9 cellular contexts compared by ENCODE assay signal in the genomic region with DNA sequence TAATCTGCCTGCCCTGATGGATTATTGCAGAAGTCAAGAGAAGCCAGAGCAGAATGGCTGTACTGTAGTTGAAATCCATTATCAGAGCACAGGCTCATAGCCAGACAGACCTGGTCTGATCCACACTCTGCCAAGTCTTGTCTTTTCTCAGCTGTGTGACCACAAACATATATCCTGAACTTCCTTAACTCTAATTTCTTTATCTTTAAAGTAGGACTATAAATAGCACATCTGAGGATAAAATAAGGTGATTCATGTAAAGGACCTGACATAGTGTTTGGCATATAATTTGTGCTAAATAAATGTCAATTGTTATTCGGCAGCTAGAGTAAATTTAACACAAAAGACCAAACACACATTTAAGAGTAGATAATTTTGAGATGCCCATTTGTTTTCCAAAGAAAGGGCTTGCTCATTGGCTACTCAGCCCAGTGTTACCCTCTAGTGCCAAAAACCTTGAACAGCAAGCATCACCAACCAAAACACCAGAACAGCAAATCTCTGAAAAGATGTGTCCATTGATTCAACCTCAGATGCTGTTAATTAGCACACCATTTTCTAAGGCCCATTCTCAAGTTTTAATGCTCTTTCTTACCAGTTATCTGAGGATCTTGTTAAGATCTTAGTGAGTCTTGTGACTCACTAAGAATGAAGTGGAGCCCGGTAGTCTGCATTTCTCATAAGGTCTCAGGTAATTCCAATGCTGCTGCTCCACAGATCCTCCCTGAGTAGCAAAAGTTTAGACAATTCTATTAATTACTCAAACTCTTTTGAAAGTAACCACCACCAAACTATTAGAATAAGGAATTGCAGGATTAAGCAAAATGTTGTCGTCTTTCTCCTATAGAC.
DNase-seq lines count a peak whose midpoint lies in the region; ATAC-seq, FAIRE-seq and TF ChIP-seq lines count a peak whose summit lies in the region.
"Had no signal": no experiment of that assay in that cellular context is flagged by ENCODE, and none has a peak within 500 bp of the region (broad histone marks: within the 10 kb centered on the region; RNA-seq: fewer than 3 reads in every experiment).

No MANE protein-coding gene starts in this region.

- no peak for DNase-seq in heart left ventricle
- DNase-seq in Right ventricle myocardium superior, result no peak
- DNase-seq in PC-3, result peak; percentile 50
- DNase-seq in foreskin fibroblast, result peak; percentile 30 to 67
- no peak for DNase-seq in transverse colon
- DNase-seq in HTR-8/SVneo (ENCODE audit: insufficient read length, low spot score), result no peak
- DNase-seq in activated naive CD4-positive, alpha-beta T cell treated with anti-CD3 and anti-CD28 coated beads, Interleukin-2, amount 50 U/mL, for 72 hours (ENCODE audit: low spot score in 2 of 2), result no peak
- no peak for DNase-seq in NCI-H2227 (lab: John Stamatoyannopoulos, UW; ENCODE audit: unreplicated experiment)
- DNase-seq: CD4-positive, CD25-positive, alpha-beta regulatory T cell had no signal

- no peaks in the 10 kb centered on the region for H3K36me3 ChIP-seq in heart left ventricle
- H3K36me3 ChIP-seq in PC-3 (ENCODE audit: low read depth, low read length), result no peaks in the 10 kb centered on the region
- no peaks in the 10 kb centered on the region for H3K36me3 ChIP-seq in transverse colon

- H3K9me3 Mint-ChIP-seq in activated naive CD4-positive, alpha-beta T cell treated with anti-CD3 and anti-CD28 coated beads, Interleukin-2, amount 50 U/mL, for 72 hours, result peaks cover 3 to 7% of the 10 kb centered on the region in 2 donors

- intact Hi-C loops in heart left ventricle (cut with DNase I) (no loop called here), Right ventricle myocardium superior (cut with DNase I) (no loop called here), PC-3 (cut with micrococcal nuclease) (loop anchor here (1.0 to 10.0 kb wide), 5 partner anchors 97 to 580 kb away; no protein-coding TSS in a partner anchor), transverse colon (cut with DNase I; ENCODE audit: low total_unique reads) (no loop called here)

- in situ Hi-C loops in transverse colon (cut with MboI; ENCODE audit: low pct_ligation_motif_present in 1 of 4, low pct_unique_long_range_greater_than_20kb in 1 of 4, low sequenced_read_pairs in 3 of 4), result no loop called here

- H3F3A ChIP-seq in PC-3 (ENCODE audit: low read length, unreplicated experiment), result no peaks in the 10 kb centered on the region

- H3K27ac ChIP-seq in heart left ventricle (no peak overlapping the region), PC-3 (ENCODE audit: low read length) (no peak overlapping the region), transverse colon (no peak overlapping the region)

- H4K20me1 ChIP-seq in PC-3 (ENCODE audit: low read length), result no peaks in the 10 kb centered on the region

- no peak overlapping the region for H2AFZ ChIP-seq in PC-3 (ENCODE audit: low read length)

- no peaks in the 10 kb centered on the region for H3K9me2 ChIP-seq in PC-3 (replicated peaks; ENCODE audit: low read length)

- 66 to 74% (median 70%) methylated on average over 3 of the region's 3 CpGs for WGBS in heart left ventricle, 4 donors
- WGBS in transverse colon (ENCODE audit: low coverage in 1 of 2), 2 donors, result 85 to 89% methylated on average over 2 to 3 of the region's 3 CpGs

- CTCF ChIA-PET in PC-3 (lab: Charles Lee), result no interaction called here

- FAIRE-seq in HTR-8/SVneo (lab: Jason Lieb, UNC), result no peak

- H3K79me2 ChIP-seq in PC-3 (ENCODE audit: low read length), result no peaks in the 10 kb centered on the region

- no peaks in the 10 kb centered on the region for H3K27me3 ChIP-seq in heart left ventricle
- no peaks in the 10 kb centered on the region for H3K27me3 ChIP-seq in PC-3 (ENCODE audit: low read length)
- H3K27me3 ChIP-seq in transverse colon, result no peaks in the 10 kb centered on the region

- H3K4me2 ChIP-seq in PC-3 (ENCODE audit: low read length), result no peak overlapping the region

- no peak overlapping the region for H3K4me3 ChIP-seq in heart left ventricle
- no peak overlapping the region for H3K4me3 ChIP-seq in PC-3 (ENCODE audit: low read length)
- no peak overlapping the region for H3K4me3 ChIP-seq in foreskin fibroblast (ENCODE audit: low read depth in 1 of 2, low read length in 2 of 2)
- no peak overlapping the region for H3K4me3 ChIP-seq in transverse colon

- POLR2A ChIA-PET in PC-3 (lab: Charles Lee; ENCODE audit: unreplicated experiment), result no interaction called here

- ATAC-seq in heart left ventricle (peak in 1 of 4 donors; percentile 55), Right ventricle myocardium superior (ENCODE audit: poor library complexity) (no peak), PC-3 (peak; percentile 72)
- ATAC-seq in activated naive CD4-positive, alpha-beta T cell treated with anti-CD3 and anti-CD28 coated beads, Interleukin-2, amount 50 U/mL, for 72 hours, result no peak

- peaks cover 0 to 10% (median 0%) of the 10 kb centered on the region in 12 donors for H3K9me3 ChIP-seq in heart left ventricle
- no peaks in the 10 kb centered on the region for H3K9me3 ChIP-seq in PC-3 (ENCODE audit: low read length)
- H3K9me3 ChIP-seq in transverse colon, result no peaks in the 10 kb centered on the region

- no TSS peak for BruUV-seq in PC-3 (replicated peaks; lab: Mats Ljungman, UMichigan)

- TF ChIP-seq CTCF in heart left ventricle (IDR thresholded peaks at IDR 0.05) (peak in 8 of 12 donors; percentile 30 to 51 (median 35)), PC-3 (conservative IDR thresholded peaks at IDR 0.05; ENCODE audit: low read depth, low read length) (peak; percentile 83), foreskin fibroblast (IDR thresholded peaks at IDR 0.05; ENCODE audit: low read depth, low read length) (peak; percentile 41), transverse colon (IDR thresholded peaks at IDR 0.05) (peak in 4 of 5 experiments; percentile 13 to 27 (median 18))

- H3K36me3 Mint-ChIP-seq in activated naive CD4-positive, alpha-beta T cell treated with anti-CD3 and anti-CD28 coated beads, Interleukin-2, amount 50 U/mL, for 72 hours, result no peaks in the 10 kb centered on the region
- H3K36me3 Mint-ChIP-seq: CD4-positive, CD25-positive, alpha-beta regulatory T cell had no signal

- no peak overlapping the region for H3K9ac ChIP-seq in PC-3 (ENCODE audit: low read length)

- no peaks in the 10 kb centered on the region for H3K4me1 ChIP-seq in heart left ventricle
- H3K4me1 ChIP-seq in PC-3 (ENCODE audit: insufficient read depth, low read length), result 0 out of 2 replicates have a peak, but pooled peaks cover 7% of the 10 kb centered on the region
- no peaks in the 10 kb centered on the region for H3K4me1 ChIP-seq in transverse colon

- no peak overlapping the region for H3K27ac Mint-ChIP-seq in activated naive CD4-positive, alpha-beta T cell treated with anti-CD3 and anti-CD28 coated beads, Interleukin-2, amount 50 U/mL, for 72 hours
- H3K27ac Mint-ChIP-seq: CD4-positive, CD25-positive, alpha-beta regulatory T cell had no signal

- TF ChIP-seq POLR2A in heart left ventricle (IDR thresholded peaks at IDR 0.05), result no peak
- TF ChIP-seq POLR2A in transverse colon (IDR thresholded peaks at IDR 0.05), result no peak

- TF ChIP-seq EP300 in transverse colon (IDR thresholded peaks at IDR 0.05; ENCODE audit: low read depth), result no peak

Comparison
In these comparisons a context has a peak if more than half of its experiments do, and no peak if none do; other contexts are left out.
1. DNase-seq: peak in PC-3 (single experiment) and foreskin fibroblast (2 of 2); none in heart left ventricle (0 of 5), Right ventricle myocardium superior (single experiment), transverse colon (single experiment), HTR-8/SVneo (single experiment), activated naive CD4-positive, alpha-beta T cell treated with anti-CD3 and anti-CD28 coated beads, Interleukin-2, amount 50 U/mL, for 72 hours (0 of 2) and NCI-H2227 (single experiment).
2. CTCF ChIP-seq: peak in every context shown above with its lines; median percentile 83 in PC-3; 41 in foreskin fibroblast; 35 in heart left ventricle; 18 in transverse colon.